1 cellular context compared by ENCODE assay signal in the genomic region with DNA sequence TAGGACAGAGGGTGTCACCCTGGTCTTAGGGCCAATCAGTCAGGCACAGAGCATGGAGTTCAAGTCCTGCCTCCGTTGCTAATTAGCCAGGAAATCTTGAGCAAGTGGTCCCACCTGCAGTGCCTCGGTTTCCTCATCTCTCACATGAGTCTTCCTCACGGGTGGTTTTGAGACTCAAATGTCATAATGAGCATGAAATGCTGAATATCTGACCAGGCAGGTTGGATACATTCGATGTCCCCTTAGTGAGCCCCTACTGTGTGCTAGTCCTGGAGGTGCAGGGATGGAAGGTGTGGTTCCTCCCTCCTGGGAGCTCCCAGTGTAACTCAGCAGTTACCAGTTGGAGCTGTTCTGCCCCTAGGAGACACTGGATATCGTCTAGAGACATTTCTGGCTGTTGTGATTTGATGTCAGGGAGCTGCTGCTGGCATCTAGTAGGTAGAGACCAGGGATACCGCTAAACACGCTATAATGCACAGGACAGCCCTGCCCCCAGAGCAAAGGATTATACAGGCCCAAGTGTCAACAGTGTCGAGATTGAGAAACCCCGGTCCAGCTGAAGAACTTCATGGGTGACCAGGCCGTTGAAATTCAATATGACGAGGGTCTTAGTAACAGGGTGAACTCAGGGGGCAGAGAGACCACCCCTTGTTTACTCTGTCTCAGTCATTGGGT.
TF ChIP-seq lines count a peak whose summit lies in the region.

No MANE protein-coding gene starts in this region.

TF ChIP-seq in HepG2, 621 proteins besides CTCF, POLR2A, EP300 and RAD21 (continued from another document):
- TF ChIP-seq, protein P1, sequence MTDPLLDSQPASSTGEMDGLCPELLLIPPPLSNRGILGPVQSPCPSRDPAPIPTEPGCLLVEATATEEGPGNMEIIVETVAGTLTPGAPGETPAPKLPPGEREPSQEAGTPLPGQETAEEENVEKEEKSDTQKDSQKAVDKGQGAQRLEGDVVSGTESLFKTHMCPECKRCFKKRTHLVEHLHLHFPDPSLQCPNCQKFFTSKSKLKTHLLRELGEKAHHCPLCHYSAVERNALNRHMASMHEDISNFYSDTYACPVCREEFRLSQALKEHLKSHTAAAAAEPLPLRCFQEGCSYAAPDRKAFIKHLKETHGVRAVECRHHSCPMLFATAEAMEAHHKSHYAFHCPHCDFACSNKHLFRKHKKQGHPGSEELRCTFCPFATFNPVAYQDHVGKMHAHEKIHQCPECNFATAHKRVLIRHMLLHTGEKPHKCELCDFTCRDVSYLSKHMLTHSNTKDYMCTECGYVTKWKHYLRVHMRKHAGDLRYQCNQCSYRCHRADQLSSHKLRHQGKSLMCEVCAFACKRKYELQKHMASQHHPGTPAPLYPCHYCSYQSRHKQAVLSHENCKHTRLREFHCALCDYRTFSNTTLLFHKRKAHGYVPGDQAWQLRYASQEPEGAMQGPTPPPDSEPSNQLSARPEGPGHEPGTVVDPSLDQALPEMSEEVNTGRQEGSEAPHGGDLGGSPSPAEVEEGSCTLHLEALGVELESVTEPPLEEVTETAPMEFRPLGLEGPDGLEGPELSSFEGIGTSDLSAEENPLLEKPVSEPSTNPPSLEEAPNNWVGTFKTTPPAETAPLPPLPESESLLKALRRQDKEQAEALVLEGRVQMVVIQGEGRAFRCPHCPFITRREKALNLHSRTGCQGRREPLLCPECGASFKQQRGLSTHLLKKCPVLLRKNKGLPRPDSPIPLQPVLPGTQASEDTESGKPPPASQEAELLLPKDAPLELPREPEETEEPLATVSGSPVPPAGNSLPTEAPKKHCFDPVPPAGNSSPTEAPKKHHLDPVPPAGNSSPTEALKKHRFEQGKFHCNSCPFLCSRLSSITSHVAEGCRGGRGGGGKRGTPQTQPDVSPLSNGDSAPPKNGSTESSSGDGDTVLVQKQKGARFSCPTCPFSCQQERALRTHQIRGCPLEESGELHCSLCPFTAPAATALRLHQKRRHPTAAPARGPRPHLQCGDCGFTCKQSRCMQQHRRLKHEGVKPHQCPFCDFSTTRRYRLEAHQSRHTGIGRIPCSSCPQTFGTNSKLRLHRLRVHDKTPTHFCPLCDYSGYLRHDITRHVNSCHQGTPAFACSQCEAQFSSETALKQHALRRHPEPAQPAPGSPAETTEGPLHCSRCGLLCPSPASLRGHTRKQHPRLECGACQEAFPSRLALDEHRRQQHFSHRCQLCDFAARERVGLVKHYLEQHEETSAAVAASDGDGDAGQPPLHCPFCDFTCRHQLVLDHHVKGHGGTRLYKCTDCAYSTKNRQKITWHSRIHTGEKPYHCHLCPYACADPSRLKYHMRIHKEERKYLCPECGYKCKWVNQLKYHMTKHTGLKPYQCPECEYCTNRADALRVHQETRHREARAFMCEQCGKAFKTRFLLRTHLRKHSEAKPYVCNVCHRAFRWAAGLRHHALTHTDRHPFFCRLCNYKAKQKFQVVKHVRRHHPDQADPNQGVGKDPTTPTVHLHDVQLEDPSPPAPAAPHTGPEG (CRISPR knock-in tag; IDR thresholded peaks at IDR 0.05) = no peak
- TF ChIP-seq ZNF619 (CRISPR knock-in tag; IDR thresholded peaks at IDR 0.05) = no peak
- TF ChIP-seq SMC3 (IDR thresholded peaks at IDR 0.05; ENCODE audit: low read length) = no peak
- TF ChIP-seq, protein P2, sequence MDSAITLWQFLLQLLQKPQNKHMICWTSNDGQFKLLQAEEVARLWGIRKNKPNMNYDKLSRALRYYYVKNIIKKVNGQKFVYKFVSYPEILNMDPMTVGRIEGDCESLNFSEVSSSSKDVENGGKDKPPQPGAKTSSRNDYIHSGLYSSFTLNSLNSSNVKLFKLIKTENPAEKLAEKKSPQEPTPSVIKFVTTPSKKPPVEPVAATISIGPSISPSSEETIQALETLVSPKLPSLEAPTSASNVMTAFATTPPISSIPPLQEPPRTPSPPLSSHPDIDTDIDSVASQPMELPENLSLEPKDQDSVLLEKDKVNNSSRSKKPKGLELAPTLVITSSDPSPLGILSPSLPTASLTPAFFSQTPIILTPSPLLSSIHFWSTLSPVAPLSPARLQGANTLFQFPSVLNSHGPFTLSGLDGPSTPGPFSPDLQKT (CRISPR knock-in tag; IDR thresholded peaks at IDR 0.05; ENCODE audit: borderline replicate concordance) = no peak
- no peak for TF ChIP-seq ZNF674 (CRISPR knock-in tag; IDR thresholded peaks at IDR 0.05; ENCODE audit: low read depth)
- TF ChIP-seq FOXP1 (IDR thresholded peaks at IDR 0.05) = no peak
- TF ChIP-seq FOXP1 (CRISPR knock-in tag; IDR thresholded peaks at IDR 0.05) = no peak
- no peak for TF ChIP-seq ZNF383 (CRISPR knock-in tag; IDR thresholded peaks at IDR 0.05; ENCODE audit: borderline replicate concordance)
- no peak for TF ChIP-seq ZNF616 (CRISPR knock-in tag; IDR thresholded peaks at IDR 0.05; ENCODE audit: low read depth)
- TF ChIP-seq ZNF33B (CRISPR knock-in tag; IDR thresholded peaks at IDR 0.05) = no peak
TF ChIP-seq in HepG2: peak in this region for 0.
